Comparison of ENCODE assay signal across 11 cellular contexts in genomic region chr19:21260164-21260847, GRCh38.
"Had no signal": no experiment of that assay in that cellular context is flagged by ENCODE, and none has a peak within 500 bp of the region (broad histone marks: within the 10 kb centered on the region; RNA-seq: fewer than 3 reads in every experiment).

No MANE protein-coding gene starts in this region.

- H3K4me2 ChIP-seq: GM23338 had no signal

- H3K27ac ChIP-seq: GM23248 had no signal

- DNase-seq: GM23248, GOT3, H7, H9, HCEC 1CT, HFFc6 had no signal

- H3K4me3 ChIP-seq: GM23248, GM23338, HAP-1 had no signal

- FAIRE-seq: H1, H54 had no signal

- H3K9me3 ChIP-seq: HAP-1 had no signal

- H3K36me3 ChIP-seq: HAP-1 had no signal

- H3K9ac ChIP-seq: GM23248 had no signal

- H3K27ac Mint-ChIP-seq: GM23338, H9, HFFc6 had no signal

- H3K4me1 Mint-ChIP-seq: GM23338 had no signal

- ATAC-seq: GM23338, HCT116 had no signal

- H3K4me3 Mint-ChIP-seq: GM23338, H9, HFFc6 had no signal

- H2AFZ ChIP-seq: GM23248, GM23338 had no signal

- H3K4me1 ChIP-seq: HAP-1 had no signal
